Comparison of ENCODE assay signal across 8 cellular contexts in genomic region chr4:17576932-17577659, GRCh38. TPM values are rescaled to one million over a fixed set of nuclear protein-coding genes. Genes with fewer than 3 reads are reported as not detected.
DNase-seq lines count a peak whose midpoint lies in the region; ATAC-seq, FAIRE-seq and TF ChIP-seq lines count a peak whose summit lies in the region.

Gene LAP3, plus strand, starts transcription at chr4:17577198. Its CDS starts 268 bp downstream, at chr4:17577466.

- no peak within 1 kb of the TSS for H3K23ac ChIP-seq in H1 (ENCODE audit: insufficient read length)

- H3K4me1 ChIP-seq in H1 (replicated peaks in 1 of 4; ENCODE audit: control insufficient read depth in 3 of 4, insufficient read depth in 4 of 4, low read length in 3 of 4), result peaks cover 0 to 5% (median 3%) of the 10 kb centered on the region in 4 experiments; a peak in 4 of 7 replicates

- H3K4me3 Mint-ChIP-seq in memory B cell, result peak within 1 kb of the TSS; percentile 90

- H4K5ac ChIP-seq in H1 (ENCODE audit: insufficient read length, low read depth, low read length), result peak within 1 kb of the TSS; percentile 36

- TF ChIP-seq CTCF in GM20000 (IDR thresholded peaks at IDR 0.05; ENCODE audit: extremely low read depth, missing control alignments), result no peak
- 0 out of 4 replicates have a peak, but pooled peaks of 1 of the 3 experiments have one; percentile 12 for TF ChIP-seq CTCF in H1 (IDR thresholded peaks at IDR 0.05; ENCODE audit: control extremely low read depth in 1 of 3, insufficient read depth in 1 of 3, low read depth in 1 of 3, low read length in 3 of 3)

- H3K4me2 ChIP-seq in H1 (ENCODE audit: insufficient read depth in 1 of 2, low read depth in 2 of 2, low read length in 2 of 2), result peak within 1 kb of the TSS; percentile 72 to 83

- H2AFZ ChIP-seq in H1 (ENCODE audit: low read length), result peak within 1 kb of the TSS; percentile 18; the same call in 1 of the 2 replicates

- POLR2A ChIA-PET in H1 (lab: Charles Lee; ENCODE audit: partially characterized antibody), result interaction anchor here (0.8 to 1.3 kb wide), 9 partner anchors 8 to 65 kb away, joined by 3 to 7 read pairs (median 4); partner anchors contain the start of genes MED28 and QDPR

- no peak within 1 kb of the TSS for H3K14ac ChIP-seq in H1 (ENCODE audit: insufficient read length)

- H3K9ac ChIP-seq in H1 (replicated peaks in 1 of 4; ENCODE audit: extremely low read depth in 1 of 4, low read depth in 3 of 4, low read length in 3 of 4), result peak within 1 kb of the TSS; percentile 51 to 66 (median 61)

- FAIRE-seq in H1 (lab: Jason Lieb, UNC), result no peak

- H3K27ac ChIP-seq in H1 (ENCODE audit: low read depth, low read length), result no peak within 1 kb of the TSS

- H3K23me2 ChIP-seq in H1 (ENCODE audit: low read depth, low read length), result peaks cover 5% of the 10 kb centered on the region; the same call in 1 of the 2 replicates

- WGBS in H1 (ENCODE audit: extremely low coverage in 1 of 2, insufficient coverage in 1 of 2, insufficient read length in 1 of 2, insufficient replicate concordance in 2 of 2, low coverage in 1 of 2, low lambda C conversion rate in 2 of 2, missing lambda C conversion rate in 1 of 2), 2 experiments, result 0% methylated on average over 46 of the region's 90 CpGs; no CpG with 5 or more reads in 1 of the 2 experiments

- H2BK12ac ChIP-seq in H1 (ENCODE audit: low read depth, low read length), result no peak within 1 kb of the TSS

- H2BK20ac ChIP-seq in H1 (ENCODE audit: low read length), result no peak within 1 kb of the TSS

- no peak within 1 kb of the TSS for H4K91ac ChIP-seq in H1 (replicated peaks; ENCODE audit: insufficient read length, low read length)

- H4K8ac ChIP-seq in H1 (ENCODE audit: extremely low read depth, insufficient read depth, low read length), result peak within 1 kb of the TSS; percentile 90; the same call in 1 of the 2 replicates

- H4K20me1 ChIP-seq in H1 (replicated peaks in 1 of 2; ENCODE audit: control insufficient read depth in 1 of 2, insufficient read depth in 2 of 2, low read length in 2 of 2), result no peaks in the 10 kb centered on the region

- H3K56ac ChIP-seq in H1 (replicated peaks; ENCODE audit: insufficient read length, low read depth, low read length), result peak within 1 kb of the TSS; percentile 12

- no peaks in the 10 kb centered on the region for H3K27me3 Mint-ChIP-seq in memory B cell

- H3K18ac ChIP-seq in H1 (ENCODE audit: extremely low read depth, low read length), result peak within 1 kb of the TSS; percentile 71

- no peak within 1 kb of the TSS for H2AK5ac ChIP-seq in H1 (ENCODE audit: low read depth, low read length)

- TF ChIP-seq EP300 in H1 (IDR thresholded peaks at IDR 0.05; ENCODE audit: borderline replicate concordance in 1 of 2, low read depth in 2 of 2, low read length in 2 of 2), result no peak

- H2BK120ac ChIP-seq in H1 (replicated peaks; ENCODE audit: low read depth, low read length), result no peak within 1 kb of the TSS

- no peak within 1 kb of the TSS for H3K4ac ChIP-seq in H1 (replicated peaks; ENCODE audit: insufficient read length, low read depth, low read length)

- peak; percentile 83 for ATAC-seq in memory B cell (ENCODE audit: low read depth)

- peak within 1 kb of the TSS; percentile 60 to 85 (median 69) for H3K4me3 ChIP-seq in H1 (ENCODE audit: extremely low read depth in 1 of 4, insufficient read depth in 2 of 4, low read depth in 3 of 4, low read length in 4 of 4)

- TF ChIP-seq POLR2A in H1 (IDR thresholded peaks at IDR 0.05; ENCODE audit: control extremely low read depth in 1 of 2, low read depth in 2 of 2, low read length in 2 of 2), result peak; percentile 89 to 91

- H2BK5ac ChIP-seq in H1 (ENCODE audit: low read depth, low read length), result no peak within 1 kb of the TSS

- H3K79me2 ChIP-seq in H1 (ENCODE audit: control insufficient read depth in 1 of 2, insufficient read depth in 2 of 2, low read length in 2 of 2), result 0 out of 4 replicates have a peak, but pooled peaks cover 0 to 10% of the 10 kb centered on the region in 2 experiments

- peak within 1 kb of the TSS; percentile 94 for H3K27ac Mint-ChIP-seq in memory B cell

- DNase-seq in COLO668 (lab: John Stamatoyannopoulos, UW; ENCODE audit: unreplicated experiment) (peak; percentile 96), GM20000 (ENCODE audit: low spot score) (peak; percentile 95), HT-29 (ENCODE audit: low spot score) (peak; percentile 92), NOMO-1 (lab: John Stamatoyannopoulos, UW; ENCODE audit: unreplicated experiment in 2 of 2) (peak; percentile 90 to 96), H1 (ENCODE audit: low read depth in 1 of 2, low spot score in 2 of 2) (peak; percentile 89 to 100), memory B cell (ENCODE audit: low spot score in 2 of 2) (peak; percentile 100)
- DNase-seq in activated CD8-positive, alpha-beta memory T cell treated with anti-CD3 and anti-CD28 coated beads for 48 hours (ENCODE audit: low read depth in 2 of 3, low spot score in 2 of 3), result peak; percentile 96 to 99 (median 99)
- peak; percentile 97 for DNase-seq in stimulated activated CD8-positive, alpha-beta memory T cell treated with anti-CD3 and anti-CD28 coated beads, Interleukin-12 subunit alpha, Interleukin-12 subunit beta, amount 100 ng/mL, for 24 hours (ENCODE audit: extremely low read depth)

- no peaks in the 10 kb centered on the region for H3K9me3 ChIP-seq in H1 (ENCODE audit: insufficient read depth in 2 of 2, low read depth in 1 of 2, low read length in 1 of 2)

- TF ChIP-seq RAD21 in H1 (IDR thresholded peaks at IDR 0.05 in 1 of 2, conservative IDR thresholded peaks at IDR 0.05 in 1 of 2; ENCODE audit: low read depth in 2 of 2, low read length in 2 of 2), result no peak

- H3K36me3 ChIP-seq in H1 (ENCODE audit: control insufficient read depth in 2 of 4, insufficient read depth in 4 of 4, low read length in 3 of 4), result peaks cover 1 to 16% (median 5%) of the 10 kb centered on the region in 4 experiments; a peak in 6 of 8 replicates

- no peak within 1 kb of the TSS for H2BK15ac ChIP-seq in H1 (ENCODE audit: low read length)

- H3K4me1 Mint-ChIP-seq in memory B cell, result peaks cover 16% of the 10 kb centered on the region

- CTCF ChIA-PET in H1 (lab: Charles Lee; ENCODE audit: partially characterized antibody), result interaction anchor here (0.6 to 4.5 kb wide), 8 partner anchors 11 to 413 kb away, joined by 3 to 23 read pairs (median 4); no protein-coding TSS in a partner anchor

- no peaks in the 10 kb centered on the region for H3K36me3 Mint-ChIP-seq in memory B cell

- no peaks in the 10 kb centered on the region; the same call in 1 of the 2 replicates for H3K79me1 ChIP-seq in H1 (ENCODE audit: low read depth, low read length)

- no peaks in the 10 kb centered on the region for H3K9me3 Mint-ChIP-seq in memory B cell

- H3K27me3 ChIP-seq in H1 (replicated peaks in 1 of 4; ENCODE audit: control insufficient read depth in 3 of 4, extremely low read depth in 1 of 4, insufficient read depth in 3 of 4, low read length in 3 of 4), result no peaks in the 10 kb centered on the region

TF ChIP-seq in H1, 55 proteins besides CTCF, POLR2A, EP300 and RAD21 (continues in another document):
- TF ChIP-seq CBX8 (IDR thresholded peaks at IDR 0.05; ENCODE audit: borderline replicate concordance, low read depth, low read length), result no peak

RNA-seq across cellular contexts. Expression of gene LAP3, which starts in this region (rescaled TPM):
- total RNA-seq in HT-29 (2014; rRNA removed; shearing (Covaris generic)), result 71.0 and 72.1 TPM in 2 replicates
- 50.9 TPM in 2 replicates for total RNA-seq in H1 (2021; fragmentation: NEBNext Ultra II Directional; extraction: Animal tissue kit (Norgen Biotek cat#: 25700))
- polyA plus RNA-seq in H1 (2011; rRNA removed), result 17.7 and 28.3 TPM in 2 replicates
- 37.3 TPM for polyA plus RNA-seq in H1 (2011; cell fraction: cytosol; rRNA removed)
- 17.6 TPM for polyA plus RNA-seq in H1 (2011; cell fraction: nucleus; rRNA removed)
- 51.9 to 67.1 TPM (median 55.6 TPM) in 4 replicates for polyA plus RNA-seq in H1 (2012, experiment 1 of 2)
- polyA plus RNA-seq in H1 (2012, experiment 2 of 2), result 7.7 TPM
- polyA plus RNA-seq in H1 (2013, experiment 1 of 2), result 28.5 TPM
- polyA plus RNA-seq in H1 (2013, experiment 2 of 2), result 27.9 TPM
- 29.4 and 34.1 TPM in 2 replicates for polyA minus RNA-seq in H1 (2011; rRNA and poly(A)+ RNA removed)
- polyA minus RNA-seq in H1 (2011; cell fraction: cytosol; rRNA and poly(A)+ RNA removed), result 21.0 TPM
- polyA minus RNA-seq in H1 (2011; cell fraction: nucleus; rRNA and poly(A)+ RNA removed), result 19.7 TPM
